14 cellular contexts compared by ENCODE assay signal in the genomic region with DNA sequence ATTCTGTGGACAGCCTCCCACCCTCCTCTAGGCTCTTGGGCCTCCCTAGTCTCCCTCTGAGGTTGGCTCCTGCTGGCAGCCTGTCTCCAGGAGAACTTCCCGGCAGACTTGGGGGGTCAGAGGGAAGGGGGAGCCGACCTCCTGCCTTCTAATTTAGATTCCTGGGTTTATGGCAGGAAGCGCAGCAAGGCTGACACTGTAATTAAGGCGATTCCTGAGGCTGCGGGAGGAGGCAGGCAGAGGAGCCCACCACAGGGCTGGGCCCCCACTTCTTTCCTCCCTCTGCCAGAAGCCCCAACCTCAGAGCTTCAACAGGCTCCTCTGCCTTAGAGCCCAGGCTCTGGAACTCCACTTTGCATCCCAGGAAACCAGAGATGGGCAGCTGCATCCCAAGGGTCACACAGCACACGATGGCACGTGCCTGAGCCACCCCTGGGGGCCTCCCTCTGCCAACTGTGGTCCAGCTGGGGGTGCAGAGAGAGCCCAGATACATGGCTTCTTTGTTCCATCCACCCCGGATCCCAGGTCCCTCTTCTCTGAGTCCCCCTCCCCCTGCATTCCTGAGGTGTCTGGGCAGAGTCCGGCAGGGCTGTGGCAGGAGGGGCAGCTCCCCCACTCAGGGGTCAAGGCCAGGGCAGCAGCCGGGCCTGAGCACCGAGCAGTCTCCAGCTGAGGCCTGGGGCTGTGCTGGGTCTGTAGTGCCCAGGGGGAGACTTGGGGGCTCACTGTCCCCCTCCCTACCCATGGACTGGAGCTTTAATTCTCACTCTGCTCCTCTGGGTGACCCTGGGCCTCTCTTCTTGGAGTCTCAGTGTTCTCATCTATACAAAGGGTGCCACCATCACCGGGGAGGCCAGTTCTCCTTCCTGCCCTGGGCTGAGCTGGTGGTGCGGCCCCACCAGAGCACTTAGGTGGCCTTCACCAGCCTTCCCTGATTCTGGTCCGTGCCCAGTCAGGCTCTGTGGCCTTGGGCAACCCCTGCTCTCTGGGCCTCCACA. TPM values are rescaled to one million over a fixed set of nuclear protein-coding genes. Genes with fewer than 3 reads are reported as not detected.
DNase-seq lines count a peak whose midpoint lies in the region; ATAC-seq and TF ChIP-seq lines count a peak whose summit lies in the region.
"Had no signal": no experiment of that assay in that cellular context is flagged by ENCODE, and none has a peak within 500 bp of the region (broad histone marks: within the 10 kb centered on the region; RNA-seq: fewer than 3 reads in every experiment).

No MANE protein-coding gene starts in this region.

- peak; percentile 51 for DNase-seq in natural killer cell treated with Interleukin-12 subunit alpha and Interleukin-12 subunit beta and Interleukin-15 and Interleukin-18, amount 100 ng/mL, for 72 hours (ENCODE audit: low spot score)
- DNase-seq in natural killer cell: no peak
- peak; percentile 86 for DNase-seq in endodermal cell
- DNase-seq in mesothelial cell of epicardium (ENCODE audit: low spot score in 2 of 2, unreplicated experiment in 2 of 2): no peak
- DNase-seq in aorta: peak; percentile 41 to 57
- no peak for DNase-seq in mucosa of gallbladder (ENCODE audit: low spot score)
- DNase-seq in SW480 (ENCODE audit: low spot score): no peak
- DNase-seq: activated B cell treated with CpG ODN at 0.5 μM for 24 hours; activated naive CD8-positive, alpha-beta T cell treated with anti-CD3 and anti-CD28 coated beads, Interleukin-2, amount 10 ng/mL, durations not matched to agents 7 days and 5 days; activated T-cell treated with anti-CD3 and anti-CD28 coated beads for 4 hours; stimulated activated CD4-positive, alpha-beta T cell treated with anti-CD3 and anti-CD28 coated beads, Interleukin-15, amount 100 ng/mL, for 24 hours; transverse colon had no signal

- no peak overlapping the region for H3K27ac Mint-ChIP-seq in natural killer cell treated with Interleukin-12 subunit alpha and Interleukin-12 subunit beta and Interleukin-15 and Interleukin-18, amount 100 ng/mL, for 72 hours
- H3K27ac Mint-ChIP-seq in natural killer cell: no peak overlapping the region
- H3K27ac Mint-ChIP-seq in endodermal cell: peak overlapping the region; percentile 30
- peak overlapping the region; percentile 82 for H3K27ac Mint-ChIP-seq in mesothelial cell of epicardium
- H3K27ac Mint-ChIP-seq: activated B cell treated with CpG ODN at 0.5 μM for 24 hours had no signal

- intact Hi-C loops in natural killer cell (cut with micrococcal nuclease): no loop called here
- intact Hi-C loops in aorta (cut with DNase I): no loop called here

- H3K27me3 Mint-ChIP-seq in natural killer cell treated with Interleukin-12 subunit alpha and Interleukin-12 subunit beta and Interleukin-15 and Interleukin-18, amount 100 ng/mL, for 72 hours: peaks cover 22 to 23% of the 10 kb centered on the region in 2 donors
- H3K27me3 Mint-ChIP-seq in natural killer cell (ENCODE audit: low read depth in 2 of 2) (peaks cover 4 to 20% of the 10 kb centered on the region in 2 donors), endodermal cell (ENCODE audit: insufficient read depth) (no peaks in the 10 kb centered on the region), mesothelial cell of epicardium (ENCODE audit: low read depth) (no peaks in the 10 kb centered on the region)

- no peak overlapping the region for H3K4me3 Mint-ChIP-seq in natural killer cell treated with Interleukin-12 subunit alpha and Interleukin-12 subunit beta and Interleukin-15 and Interleukin-18, amount 100 ng/mL, for 72 hours
- H3K4me3 Mint-ChIP-seq in natural killer cell (no peak overlapping the region), endodermal cell (no peak overlapping the region), mesothelial cell of epicardium (no peak overlapping the region)
- H3K4me3 Mint-ChIP-seq: activated B cell treated with CpG ODN at 0.5 μM for 24 hours; activated naive CD8-positive, alpha-beta T cell treated with anti-CD3 and anti-CD28 coated beads, Interleukin-2, amount 10 ng/mL, durations not matched to agents 7 days and 5 days had no signal

- H3K9me3 ChIP-seq in endodermal cell (ENCODE audit: control insufficient read depth, low read length): peaks cover 22% of the 10 kb centered on the region
- H3K9me3 ChIP-seq in aorta (ENCODE audit: control insufficient read depth, low read length): peaks cover 3% of the 10 kb centered on the region

- H3K4me3 ChIP-seq in endodermal cell (ENCODE audit: low read length): no peak overlapping the region
- H3K4me3 ChIP-seq in aorta (ENCODE audit: low read length in 2 of 2): no peak overlapping the region
- H3K4me3 ChIP-seq: coronary artery, transverse colon had no signal

- peaks cover 12 to 14% of the 10 kb centered on the region in 2 donors for H3K4me1 Mint-ChIP-seq in natural killer cell treated with Interleukin-12 subunit alpha and Interleukin-12 subunit beta and Interleukin-15 and Interleukin-18, amount 100 ng/mL, for 72 hours (ENCODE audit: low read depth in 2 of 2)
- H3K4me1 Mint-ChIP-seq in natural killer cell (peaks cover 13 to 18% of the 10 kb centered on the region in 2 donors), endodermal cell (peaks cover 36% of the 10 kb centered on the region), mesothelial cell of epicardium (peaks cover 59% of the 10 kb centered on the region)
- H3K4me1 Mint-ChIP-seq: activated B cell treated with CpG ODN at 0.5 μM for 24 hours had no signal

- H3K36me3 ChIP-seq in endodermal cell (ENCODE audit: control insufficient read depth, insufficient read depth, low read length) (no peaks in the 10 kb centered on the region), aorta (ENCODE audit: control insufficient read depth in 1 of 2, insufficient read depth in 2 of 2, low read length in 1 of 2) (no peaks in the 10 kb centered on the region)
- H3K36me3 ChIP-seq: transverse colon had no signal

- H3K9ac ChIP-seq in endodermal cell (ENCODE audit: extremely low read depth, low read length, poor library complexity, severe bottlenecking): peak overlapping the region; percentile 18

- no peak for TF ChIP-seq CTCF in natural killer cell (IDR thresholded peaks at IDR 0.05)
- no peak for TF ChIP-seq CTCF in endodermal cell (conservative IDR thresholded peaks at IDR 0.05)
- TF ChIP-seq CTCF in mesothelial cell of epicardium (IDR thresholded peaks at IDR 0.05; ENCODE audit: unreplicated experiment): no peak

- no peaks in the 10 kb centered on the region for H3K9me3 Mint-ChIP-seq in natural killer cell treated with Interleukin-12 subunit alpha and Interleukin-12 subunit beta and Interleukin-15 and Interleukin-18, amount 100 ng/mL, for 72 hours
- H3K9me3 Mint-ChIP-seq in natural killer cell: peaks cover 0 to 4% of the 10 kb centered on the region in 2 donors
- H3K9me3 Mint-ChIP-seq in endodermal cell: peaks cover 16% of the 10 kb centered on the region
- peaks cover 3% of the 10 kb centered on the region for H3K9me3 Mint-ChIP-seq in mesothelial cell of epicardium

- H3K4me1 ChIP-seq in endodermal cell (ENCODE audit: control insufficient read depth, insufficient read depth, low read length): peaks cover 22% of the 10 kb centered on the region
- no peaks in the 10 kb centered on the region for H3K4me1 ChIP-seq in aorta (ENCODE audit: control insufficient read depth in 1 of 2, insufficient read depth in 2 of 2, low read length in 2 of 2)
- H3K4me1 ChIP-seq: transverse colon had no signal

- H3K27me3 ChIP-seq in endodermal cell (ENCODE audit: control insufficient read depth, insufficient read depth, low read length, poor library complexity, severe bottlenecking) (no peaks in the 10 kb centered on the region), aorta (ENCODE audit: control insufficient read depth in 1 of 2, insufficient read depth in 2 of 2, low read length in 1 of 2) (no peaks in the 10 kb centered on the region)
- H3K27me3 ChIP-seq: transverse colon had no signal

- peak in 1 of 2 donors; percentile 18 for ATAC-seq in natural killer cell treated with Interleukin-12 subunit alpha and Interleukin-12 subunit beta and Interleukin-15 and Interleukin-18, amount 100 ng/mL, for 72 hours
- ATAC-seq in natural killer cell: no peak
- ATAC-seq in aorta (ENCODE audit: low FRiP score): no peak
- no peak for ATAC-seq in GM21360 (IDR thresholded peaks at IDR 0.05; ENCODE audit: unreplicated experiment)

- WGBS in endodermal cell (ENCODE audit: insufficient coverage in 1 of 2, insufficient read length in 1 of 2), 2 experiments: 54 to 71% methylated on average over 5 to 14 of the region's 14 CpGs
- 71 to 75% methylated on average over 14 of the region's 14 CpGs for WGBS in aorta, 2 donors

- H3K36me3 Mint-ChIP-seq in natural killer cell treated with Interleukin-12 subunit alpha and Interleukin-12 subunit beta and Interleukin-15 and Interleukin-18, amount 100 ng/mL, for 72 hours: peaks cover 7% of the 10 kb centered on the region
- H3K36me3 Mint-ChIP-seq in natural killer cell (peaks cover 5% of the 10 kb centered on the region), endodermal cell (ENCODE audit: low read depth) (peaks cover 6% of the 10 kb centered on the region), mesothelial cell of epicardium (peaks cover 2% of the 10 kb centered on the region)

- peak overlapping the region; percentile 48 for H3K27ac ChIP-seq in endodermal cell (ENCODE audit: low read depth, low read length)
- H3K27ac ChIP-seq in aorta (ENCODE audit: low read depth in 1 of 2, low read length in 2 of 2): no peak overlapping the region
- H3K27ac ChIP-seq: transverse colon had no signal

RNA-seq across cellular contexts. Expression of gene FAM131C, which starts 39.4 kb away (rescaled TPM):
- total RNA-seq in natural killer cell treated with Interleukin-12 subunit alpha and Interleukin-12 subunit beta and Interleukin-15 and Interleukin-18, amount 100 ng/mL, for 72 hours: not detected
- not detected for total RNA-seq in natural killer cell
- 1 to 10 TPM in 1 of 2 donors, under 1 TPM in 1; 0.66 to 2.5 TPM for total RNA-seq in endodermal cell
- 3.7 TPM for polyA plus RNA-seq in endodermal cell (2013, experiment 1 of 2)
- 2.4 TPM for polyA plus RNA-seq in endodermal cell (2013, experiment 2 of 2)
- 1.6 to 1.9 TPM (median 1.7 TPM) in 3 replicates for total RNA-seq in mesothelial cell of epicardium
- total RNA-seq in aorta: under 1 TPM in 1 of 2 donors, not detected in 1; 0.26 TPM
- polyA plus RNA-seq in aorta: under 1 TPM in 1 of 2 donors, not detected in 1; 0.67 TPM
- 4.7 TPM for total RNA-seq in mucosa of gallbladder
- total RNA-seq: activated B cell treated with CpG ODN at 0.5 μM for 24 hours had no signal

RNA-seq across cellular contexts. Expression of gene EPHA2, which starts 43.0 kb away (rescaled TPM):
- not detected for total RNA-seq in natural killer cell treated with Interleukin-12 subunit alpha and Interleukin-12 subunit beta and Interleukin-15 and Interleukin-18, amount 100 ng/mL, for 72 hours
- under 1 TPM in 1 of 3 donors, not detected in 2; 0.13 TPM for total RNA-seq in natural killer cell
- 10 to 100 TPM; 56.5 to 64.3 TPM for total RNA-seq in endodermal cell
- polyA plus RNA-seq in endodermal cell (2013, experiment 1 of 2): 56.0 TPM
- polyA plus RNA-seq in endodermal cell (2013, experiment 2 of 2): 56.3 TPM
- 71.8 to 76.3 TPM (median 75.0 TPM) in 3 replicates for total RNA-seq in mesothelial cell of epicardium
- total RNA-seq in aorta: 10 to 100 TPM; 25.2 to 25.9 TPM
- 1 to 10 TPM; 5.4 to 6.3 TPM for polyA plus RNA-seq in aorta
- total RNA-seq in mucosa of gallbladder: 37.2 TPM
- total RNA-seq: activated B cell treated with CpG ODN at 0.5 μM for 24 hours; activated naive CD8-positive, alpha-beta T cell treated with anti-CD3 and anti-CD28 coated beads, Interleukin-2, amount 10 ng/mL, durations not matched to agents 7 days and 5 days had no signal

Comparison
In these comparisons a context has a peak if more than half of its experiments do, and no peak if none do; other contexts are left out.
1. DNase-seq: peak in natural killer cell treated with Interleukin-12 subunit alpha and Interleukin-12 subunit beta and Interleukin-15 and Interleukin-18, amount 100 ng/mL, for 72 hours (single experiment), endodermal cell (single experiment) and aorta (2 of 2); none in natural killer cell (single experiment), mesothelial cell of epicardium (0 of 2), mucosa of gallbladder (single experiment) and SW480 (single experiment).
2. H3K27ac Mint-ChIP-seq: peak in endodermal cell (single experiment) and mesothelial cell of epicardium (single experiment); none in natural killer cell treated with Interleukin-12 subunit alpha and Interleukin-12 subunit beta and Interleukin-15 and Interleukin-18, amount 100 ng/mL, for 72 hours (0 of 2) and natural killer cell (0 of 2).
3. RNA of gene EPHA2, which starts 43.0 kb away (total RNA-seq): 71.8 to 76.3 TPM in mesothelial cell of epicardium, 56.5 to 64.3 TPM in endodermal cell, 37.2 TPM in mucosa of gallbladder (single experiment) and 25.2 to 25.9 TPM in aorta; 0.13 TPM in natural killer cell and not detected in natural killer cell treated with Interleukin-12 subunit alpha and Interleukin-12 subunit beta and Interleukin-15 and Interleukin-18, amount 100 ng/mL, for 72 hours; every median in the first group is over 10 times any median in the second.